ENCODE assay signal across 8 cellular contexts in genomic region chr20:24773751-24774201, GRCh38.
A peak's percentile ranks its signal among the peaks of the same experiment; 100 is the strongest.
DNase-seq lines count a peak whose midpoint lies in the region; ATAC-seq and TF ChIP-seq lines count a peak whose summit lies in the region.

No MANE protein-coding gene starts in this region.

- H3K4me1 ChIP-seq in testis = no peaks in the 10 kb centered on the region
- no peaks in the 10 kb centered on the region for H3K4me1 ChIP-seq in mucosa of descending colon (ENCODE audit: low read depth)

- H3K9me3 ChIP-seq in testis = no peaks in the 10 kb centered on the region
- H3K9me3 ChIP-seq in mucosa of descending colon = no peaks in the 10 kb centered on the region

- H3K27me3 ChIP-seq in brain microvascular endothelial cell (replicated peaks) (no peaks in the 10 kb centered on the region), testis (no peaks in the 10 kb centered on the region)

- in situ Hi-C loops in brain microvascular endothelial cell (cut with HindIII; ENCODE audit: low pct_ligation_motif_present, low sequenced_read_pairs) = no loop called here

- peaks cover 13 to 15% of the 10 kb centered on the region in 2 donors for H3K36me3 Mint-ChIP-seq in activated naive CD4-positive, alpha-beta T cell treated with anti-CD3 and anti-CD28 coated beads, Interleukin-2, amount 50 U/mL, for 72 hours
- peaks cover 2% of the 10 kb centered on the region for H3K36me3 Mint-ChIP-seq in activated naive CD4-positive, alpha-beta T cell treated with anti-CD3 and anti-CD28 coated beads, Interleukin-2, amount 10 ng/mL, durations not matched to agents 7 days and 5 days

- H3K9me3 Mint-ChIP-seq in activated naive CD4-positive, alpha-beta T cell treated with anti-CD3 and anti-CD28 coated beads, Interleukin-2, amount 50 U/mL, for 72 hours = peaks cover 11 to 21% of the 10 kb centered on the region in 2 donors
- peaks cover 12% of the 10 kb centered on the region for H3K9me3 Mint-ChIP-seq in activated naive CD4-positive, alpha-beta T cell treated with anti-CD3 and anti-CD28 coated beads, Interleukin-2, amount 10 ng/mL, durations not matched to agents 7 days and 5 days

- WGBS in testis, 2 donors = 76 to 81% methylated on average over 3 of the region's 3 CpGs

- no peak for TF ChIP-seq POLR2A in testis (IDR thresholded peaks at IDR 0.05)

- H3K36me3 ChIP-seq in brain microvascular endothelial cell (replicated peaks) (no peaks in the 10 kb centered on the region), testis (ENCODE audit: low read depth, missing control alignments) (no peaks in the 10 kb centered on the region), mucosa of descending colon (ENCODE audit: low read depth) (no peaks in the 10 kb centered on the region)

- TF ChIP-seq CTCF in brain microvascular endothelial cell (IDR thresholded peaks at IDR 0.05; ENCODE audit: low read depth, low read length, missing control alignments) = no peak
- TF ChIP-seq CTCF in testis (IDR thresholded peaks at IDR 0.05) = no peak
- no peak for TF ChIP-seq CTCF in mucosa of descending colon (IDR thresholded peaks at IDR 0.05)

- H3K27ac ChIP-seq in brain microvascular endothelial cell (no peak overlapping the region), testis (no peak overlapping the region)

- no peaks in the 10 kb centered on the region for H3K4me1 Mint-ChIP-seq in activated naive CD4-positive, alpha-beta T cell treated with anti-CD3 and anti-CD28 coated beads, Interleukin-2, amount 10 ng/mL, durations not matched to agents 7 days and 5 days

- H3K27me3 Mint-ChIP-seq in activated naive CD4-positive, alpha-beta T cell treated with anti-CD3 and anti-CD28 coated beads, Interleukin-2, amount 10 ng/mL, durations not matched to agents 7 days and 5 days = peaks cover 61% of the 10 kb centered on the region

- H3K27ac Mint-ChIP-seq in activated naive CD4-positive, alpha-beta T cell treated with anti-CD3 and anti-CD28 coated beads, Interleukin-2, amount 50 U/mL, for 72 hours = no peak overlapping the region
- H3K27ac Mint-ChIP-seq in activated naive CD4-positive, alpha-beta T cell treated with anti-CD3 and anti-CD28 coated beads, Interleukin-2, amount 10 ng/mL, durations not matched to agents 7 days and 5 days = no peak overlapping the region

- peak; percentile 91 to 95 for ATAC-seq in activated naive CD4-positive, alpha-beta T cell treated with anti-CD3 and anti-CD28 coated beads, Interleukin-2, amount 50 U/mL, for 72 hours
- ATAC-seq in HG03342 (IDR thresholded peaks at IDR 0.05; ENCODE audit: unreplicated experiment) = peak; percentile 69
- ATAC-seq in HG03045 (IDR thresholded peaks at IDR 0.05; ENCODE audit: unreplicated experiment) = no peak
- no peak for ATAC-seq in mucosa of descending colon

- no peak overlapping the region for H3K4me3 Mint-ChIP-seq in activated naive CD4-positive, alpha-beta T cell treated with anti-CD3 and anti-CD28 coated beads, Interleukin-2, amount 10 ng/mL, durations not matched to agents 7 days and 5 days

- CTCF ChIA-PET in activated naive CD4-positive, alpha-beta T cell treated with anti-CD3 and anti-CD28 coated beads, Interleukin-2, amount 10 ng/mL, durations not matched to agents 7 days and 5 days (lab: Charles Lee) = interaction anchor here (0.9 kb wide), 1 partner anchor 11 kb away, joined by 4 read pairs; no protein-coding TSS in a partner anchor

- peak; percentile 18 to 45 for DNase-seq in activated naive CD4-positive, alpha-beta T cell treated with anti-CD3 and anti-CD28 coated beads, Interleukin-2, amount 50 U/mL, for 72 hours (ENCODE audit: low spot score in 2 of 2)
- no peak for DNase-seq in activated naive CD4-positive, alpha-beta T cell treated with anti-CD3 and anti-CD28 coated beads, Interleukin-2, amount 10 ng/mL, durations not matched to agents 7 days and 5 days
- DNase-seq in brain microvascular endothelial cell (peak; percentile 67), testis (peak; percentile 9), activated gamma-delta T cell (lab: John Stamatoyannopoulos, UW) (no peak), mucosa of descending colon (no peak)

- H3K4me3 ChIP-seq in brain microvascular endothelial cell (ENCODE audit: low read depth, low read length) (no peak overlapping the region), testis (no peak overlapping the region), mucosa of descending colon (no peak overlapping the region)

- intact Hi-C loops in testis (cut with DNase I; ENCODE audit: low total_unique reads) = no loop called here
- intact Hi-C loops in mucosa of descending colon (cut with DNase I, micrococcal nuclease) = no loop called here

Comparison
In these comparisons a context has a peak if more than half of its experiments do, and no peak if none do; other contexts are left out.
1. DNase-seq: peak in activated naive CD4-positive, alpha-beta T cell treated with anti-CD3 and anti-CD28 coated beads, Interleukin-2, amount 50 U/mL, for 72 hours (2 of 2), brain microvascular endothelial cell (single experiment) and testis (single experiment); none in activated naive CD4-positive, alpha-beta T cell treated with anti-CD3 and anti-CD28 coated beads, Interleukin-2, amount 10 ng/mL, durations not matched to agents 7 days and 5 days (single experiment), activated gamma-delta T cell (single experiment) and mucosa of descending colon (0 of 3).
2. ATAC-seq: peak in activated naive CD4-positive, alpha-beta T cell treated with anti-CD3 and anti-CD28 coated beads, Interleukin-2, amount 50 U/mL, for 72 hours (2 of 2) and HG03342 (single experiment); none in HG03045 (single experiment) and mucosa of descending colon (single experiment).